ENCODE assay signal across 25 cellular contexts in genomic region chr19:19338082-19338481, GRCh38. TPM values are rescaled to one million over a fixed set of nuclear protein-coding genes. Genes with fewer than 3 reads are reported as not detected.
DNase-seq lines count a peak whose midpoint lies in the region; ATAC-seq, FAIRE-seq and TF ChIP-seq lines count a peak whose summit lies in the region.
"Had no signal": no experiment of that assay in that cellular context is flagged by ENCODE, and none has a peak within 500 bp of the region (broad histone marks: within the 10 kb centered on the region; RNA-seq: fewer than 3 reads in every experiment).

No MANE protein-coding gene starts in this region.

- FAIRE-seq in astrocyte (lab: Jason Lieb, UNC) = no peak
- FAIRE-seq: GM12892, islet of Langerhans had no signal

- ATAC-seq in T-cell (replicated peaks in 1 of 4) = no peak
- ATAC-seq: heart left ventricle had no signal

- peaks cover 10% of the 10 kb centered on the region for H3K36me3 Mint-ChIP-seq in astrocyte (ENCODE audit: low read depth, unreplicated experiment)
- peaks cover 24% of the 10 kb centered on the region for H3K36me3 Mint-ChIP-seq in T-cell

- H3K4me1 Mint-ChIP-seq in astrocyte (ENCODE audit: low read depth, unreplicated experiment) (no peaks in the 10 kb centered on the region), T-cell (peaks cover 0 to 8% (median 4%) of the 10 kb centered on the region in 3 donors)
- H3K4me1 Mint-ChIP-seq: activated CD4-positive, alpha-beta T cell treated with anti-CD3 and anti-CD28 coated beads, Interleukin-2, amount 10 ng/mL, durations not matched to agents 7 days and 5 days had no signal

- H3K9me3 Mint-ChIP-seq in astrocyte (ENCODE audit: unreplicated experiment) (no peaks in the 10 kb centered on the region), T-cell (no peaks in the 10 kb centered on the region)
- H3K9me3 Mint-ChIP-seq: activated CD4-positive, alpha-beta T cell treated with anti-CD3 and anti-CD28 coated beads, Interleukin-2, amount 10 ng/mL, durations not matched to agents 7 days and 5 days; naive B cell had no signal

- H3K9ac ChIP-seq in astrocyte (ENCODE audit: low read length) (no peak overlapping the region), skeletal muscle satellite cell (ENCODE audit: low read depth, low read length) (no peak overlapping the region)
- H3K9ac ChIP-seq: SK-N-SH had no signal

- no peaks in the 10 kb centered on the region for H3K27me3 ChIP-seq in astrocyte (ENCODE audit: insufficient read depth, low read length)
- H3K27me3 ChIP-seq in skeletal muscle satellite cell (ENCODE audit: control insufficient read depth, insufficient read depth, low read length) = no peaks in the 10 kb centered on the region
- H3K27me3 ChIP-seq in SJCRH30 = no peaks in the 10 kb centered on the region
- H3K27me3 ChIP-seq: colonic mucosa, heart left ventricle, suprapubic skin had no signal

- no peak overlapping the region for H2AFZ ChIP-seq in astrocyte (ENCODE audit: low read depth, low read length)
- H2AFZ ChIP-seq: PC-9 had no signal

- peak overlapping the region; percentile 2 for H3K27ac ChIP-seq in astrocyte (ENCODE audit: low read depth, low read length)
- H3K27ac ChIP-seq in SJCRH30 = no peak overlapping the region
- H3K27ac ChIP-seq: C4-2B, colonic mucosa, heart left ventricle, PC-9, suprapubic skin had no signal

- CTCF ChIA-PET in T-cell (lab: Charles Lee) = no interaction called here

- peaks cover 38% of the 10 kb centered on the region for H4K20me1 ChIP-seq in astrocyte (ENCODE audit: insufficient read depth, low read length)

- DNase-seq in HT1080 (ENCODE audit: low read depth) (peak; percentile 39), astrocyte (ENCODE audit: low read depth) (peak; percentile 71), fibroblast of pulmonary artery (ENCODE audit: low read depth) (peak; percentile 28), T-cell (no peak), NCI-H1436 treated with DMSO at 0.1 percent for 48 hours (lab: John Stamatoyannopoulos, UW) (no peak), SJCRH30 (no peak), NCI-H1694 treated with DMSO at 0.1 percent for 48 hours (lab: John Stamatoyannopoulos, UW) (no peak)
- DNase-seq: activated CD4-positive, alpha-beta T cell treated with anti-CD3 and anti-CD28 coated beads, Interleukin-2, amount 10 ng/mL, durations not matched to agents 7 days and 5 days; activated CD8-positive, alpha-beta memory T cell treated with anti-CD3 and anti-CD28 coated beads, Interleukin-2, amount 50 U/mL, for 4 hours; activated gamma-delta T cell treated with Interleukin-2 at 50 U/mL for 16 hours; aorta; colonic mucosa; DMS 273 treated with DMSO at 0.1 percent for 48 hours; heart left ventricle; naive B cell; NCI-H146; NCI-H82; PC-9; SK-N-SH; stimulated activated CD8-positive, alpha-beta memory T cell treated with anti-CD3 and anti-CD28 coated beads, Interleukin-4, amount 100 ng/mL, for 48 hours had no signal

- H3K4me2 ChIP-seq in astrocyte (ENCODE audit: low read length) (peak overlapping the region; percentile 4), skeletal muscle satellite cell (ENCODE audit: low read length) (peak overlapping the region; percentile 50)
- H3K4me2 ChIP-seq: PC-9, SK-N-SH had no signal

- TF ChIP-seq CTCF in astrocyte (IDR thresholded peaks at IDR 0.05; ENCODE audit: insufficient read depth, low read depth, low read length) = no peak
- TF ChIP-seq CTCF in fibroblast of pulmonary artery (IDR thresholded peaks at IDR 0.05; ENCODE audit: low read length, missing control alignments) = no peak

- H3K27ac Mint-ChIP-seq in astrocyte (ENCODE audit: unreplicated experiment) (no peak overlapping the region), T-cell (no peak overlapping the region)
- H3K27ac Mint-ChIP-seq: activated CD4-positive, alpha-beta T cell treated with anti-CD3 and anti-CD28 coated beads, Interleukin-2, amount 10 ng/mL, durations not matched to agents 7 days and 5 days had no signal

- POLR2A ChIA-PET in T-cell (lab: Charles Lee) = no interaction called here

- H3K4me3 ChIP-seq in astrocyte (ENCODE audit: insufficient read depth, low read depth, low read length) = no peak overlapping the region
- no peak overlapping the region for H3K4me3 ChIP-seq in fibroblast of pulmonary artery (replicated peaks; ENCODE audit: low read depth, low read length)
- no peak overlapping the region for H3K4me3 ChIP-seq in skeletal muscle satellite cell (ENCODE audit: low read length)
- H3K4me3 ChIP-seq in SJCRH30 = no peak overlapping the region
- H3K4me3 ChIP-seq: colonic mucosa, heart left ventricle, PC-9, suprapubic skin had no signal

- H3K36me3 ChIP-seq in astrocyte (ENCODE audit: insufficient read depth, low read length) (peaks cover 30% of the 10 kb centered on the region), skeletal muscle satellite cell (ENCODE audit: insufficient read depth, low read length) (peaks cover 71% of the 10 kb centered on the region), SJCRH30 (peaks cover 12% of the 10 kb centered on the region)

- H3K27me3 Mint-ChIP-seq in astrocyte (ENCODE audit: low read depth, unreplicated experiment) (no peaks in the 10 kb centered on the region), T-cell (no peaks in the 10 kb centered on the region)
- H3K27me3 Mint-ChIP-seq: activated CD4-positive, alpha-beta T cell treated with anti-CD3 and anti-CD28 coated beads, Interleukin-2, amount 10 ng/mL, durations not matched to agents 7 days and 5 days; naive B cell had no signal

- H3K4me3 Mint-ChIP-seq in astrocyte (ENCODE audit: unreplicated experiment) = no peak overlapping the region
- no peak overlapping the region for H3K4me3 Mint-ChIP-seq in T-cell
- H3K4me3 Mint-ChIP-seq: activated CD4-positive, alpha-beta T cell treated with anti-CD3 and anti-CD28 coated beads, Interleukin-2, amount 10 ng/mL, durations not matched to agents 7 days and 5 days had no signal

- H3K9me3 ChIP-seq in astrocyte (ENCODE audit: insufficient read depth, low read depth, low read length) (no peaks in the 10 kb centered on the region), skeletal muscle satellite cell (replicated peaks; ENCODE audit: low read length) (no peaks in the 10 kb centered on the region), SJCRH30 (replicated peaks) (no peaks in the 10 kb centered on the region)
- H3K9me3 ChIP-seq: colonic mucosa, heart left ventricle, SK-N-SH, suprapubic skin had no signal

- H3K4me1 ChIP-seq in astrocyte (ENCODE audit: insufficient read depth, low read length) (peaks cover 12% of the 10 kb centered on the region), skeletal muscle satellite cell (ENCODE audit: control insufficient read depth, insufficient read depth, low read length) (peaks cover 6% of the 10 kb centered on the region), SJCRH30 (no peaks in the 10 kb centered on the region)
- H3K4me1 ChIP-seq: colonic mucosa had no signal

- peaks cover 23% of the 10 kb centered on the region for H3K79me2 ChIP-seq in astrocyte (ENCODE audit: insufficient read depth, low read length)

RNA-seq across cellular contexts. Expression of gene MAU2, which starts 17.5 kb away (rescaled TPM):
- total RNA-seq in HT1080 (2014; rRNA removed; shearing (Covaris generic)) = 23.8 and 35.3 TPM in 2 replicates
- polyA plus RNA-seq in HT1080 (2015; cell fraction: cytosol; rRNA removed) = 18.0 and 21.0 TPM in 2 replicates
- 52.4 and 71.1 TPM in 2 replicates for polyA plus RNA-seq in HT1080 (2015; cell fraction: nucleus; rRNA removed)
- total RNA-seq in astrocyte (36.8 and 37.0 TPM in 2 replicates), T-cell (100 to 1,000 TPM; 143 to 159 (median 150) TPM)
- total RNA-seq in skeletal muscle satellite cell (2012; rRNA removed) = 24.8 and 29.9 TPM in 2 replicates
- 18.0 and 24.3 TPM in 2 replicates for total RNA-seq in SJCRH30 (2014; rRNA removed; shearing (Covaris generic))

RNA-seq across cellular contexts. Expression of gene SUGP1, which starts 17.8 kb away (rescaled TPM):
- total RNA-seq in HT1080 (2014; rRNA removed; shearing (Covaris generic)) = 49.8 and 55.4 TPM in 2 replicates
- polyA plus RNA-seq in HT1080 (2015; cell fraction: cytosol; rRNA removed) = 30.9 and 35.5 TPM in 2 replicates
- polyA plus RNA-seq in HT1080 (2015; cell fraction: nucleus; rRNA removed) = 60.5 and 63.9 TPM in 2 replicates
- total RNA-seq in astrocyte (48.5 and 59.1 TPM in 2 replicates), T-cell (10 to 100 TPM; 59.5 to 89.8 (median 87.4) TPM)
- 29.2 and 31.2 TPM in 2 replicates for total RNA-seq in skeletal muscle satellite cell (2012; rRNA removed)
- 35.4 and 40.8 TPM in 2 replicates for total RNA-seq in SJCRH30 (2014; rRNA removed; shearing (Covaris generic))

Comparison
In these comparisons a context has a peak if more than half of its experiments do, and no peak if none do; other contexts are left out.
1. DNase-seq: peak in HT1080 (single experiment), astrocyte (single experiment) and fibroblast of pulmonary artery (single experiment); none in T-cell (0 of 34), NCI-H1436 treated with DMSO at 0.1 percent for 48 hours (single experiment), SJCRH30 (0 of 2) and NCI-H1694 treated with DMSO at 0.1 percent for 48 hours (single experiment).